In the genomic region with DNA sequence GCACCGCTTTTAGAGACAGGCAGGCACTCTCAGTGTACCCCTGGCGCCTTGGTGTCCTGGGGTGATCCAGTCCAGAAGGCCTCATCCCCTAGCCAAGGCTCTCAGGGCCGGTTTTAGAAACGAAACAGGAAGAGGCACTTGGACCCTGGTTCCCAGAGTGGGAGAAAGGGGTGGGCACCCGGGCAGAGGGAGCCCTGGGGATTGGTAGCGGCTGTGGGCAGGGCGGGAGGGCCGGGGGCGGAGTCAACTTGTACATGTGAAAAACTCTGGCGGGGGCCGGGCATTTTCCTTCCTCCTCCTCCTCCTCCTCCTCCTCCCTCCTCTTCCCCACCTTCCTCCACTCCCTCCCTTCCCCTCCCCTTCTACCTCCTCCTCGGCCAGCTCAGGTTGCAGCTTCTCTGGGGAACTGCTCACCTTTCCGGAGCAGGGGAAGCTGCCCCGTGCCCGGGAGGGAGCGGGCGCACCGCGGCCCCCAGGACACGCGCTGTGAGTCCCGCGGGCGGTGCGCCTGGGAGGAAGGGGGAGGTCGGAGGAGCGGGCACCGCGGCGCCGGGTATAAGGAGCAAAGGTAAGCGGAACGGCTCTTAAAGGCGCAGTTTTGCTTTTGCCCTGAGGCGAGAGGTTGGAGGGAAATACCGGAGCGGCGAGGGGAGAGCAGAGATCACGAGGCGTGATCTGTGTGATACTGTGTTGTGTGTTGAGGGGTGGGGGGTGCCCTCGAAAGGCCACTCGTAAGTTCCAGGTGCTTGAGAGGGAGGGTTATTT, we compare ENCODE assay signal across 1 cellular context.
A peak's percentile ranks its signal among the peaks of the same experiment; 100 is the strongest.
TF ChIP-seq lines count a peak whose summit lies in the region.

A gene (plus strand): TSS at position 359 of the 765 bp plus-strand sequence. CDS start 18,499 bp downstream, outside the sequence.

TF ChIP-seq in HEK293, 187 proteins besides CTCF, POLR2A, EP300 and RAD21 (continued from another document and continues in another):
- TF ChIP-seq KLF16 (tag by site-specific recombination; IDR thresholded peaks at IDR 0.05) (peak; percentile 55; the same call in 1 of the 2 replicates), ZNF16 (tag by site-specific recombination; IDR thresholded peaks at IDR 0.05; ENCODE audit: low read depth) (no peak), ZNF701 (tag by site-specific recombination; IDR thresholded peaks at IDR 0.05) (no peak), ZFP37 (tag by site-specific recombination; IDR thresholded peaks at IDR 0.05) (0 out of 2 replicates have a peak, but pooled peaks have one; percentile 57), EGR2 (tag by site-specific recombination; IDR thresholded peaks at IDR 0.05; ENCODE audit: low read depth) (peak; percentile 97), REPIN1 (tag by site-specific recombination; IDR thresholded peaks at IDR 0.05; ENCODE audit: low read depth) (no peak), ZNF596 (tag by site-specific recombination; IDR thresholded peaks at IDR 0.05) (no peak), IKZF3 (tag by site-specific recombination; IDR thresholded peaks at IDR 0.05) (0 out of 2 replicates have a peak, but pooled peaks have one; percentile 26), ZBTB17 (tag by site-specific recombination; IDR thresholded peaks at IDR 0.05) (peak; percentile 53; the same call in 1 of the 2 replicates), ZNF394 (tag by site-specific recombination; IDR thresholded peaks at IDR 0.05; ENCODE audit: borderline replicate concordance) (peak; percentile 25; the same call in 1 of the 2 replicates), ZBTB1 (tag by site-specific recombination; IDR thresholded peaks at IDR 0.05) (no peak), ZNF600 (tag by site-specific recombination; IDR thresholded peaks at IDR 0.05) (peak; percentile 87), FEZF1 (tag by site-specific recombination; IDR thresholded peaks at IDR 0.05) (0 out of 2 replicates have a peak, but pooled peaks have one; percentile 23), ZNF24 (tag by site-specific recombination; IDR thresholded peaks at IDR 0.05) (peak; percentile 62; the same call in 1 of the 2 replicates), ZFP69B (tag by site-specific recombination; IDR thresholded peaks at IDR 0.05) (peak; percentile 14; the same call in 1 of the 2 replicates), BCL11B (tag by site-specific recombination; IDR thresholded peaks at IDR 0.05; ENCODE audit: low read depth) (0 out of 2 replicates have a peak, but pooled peaks have one; percentile 37), ZNF157 (tag by site-specific recombination; IDR thresholded peaks at IDR 0.05) (no peak), SP2 (tag by site-specific recombination; IDR thresholded peaks at IDR 0.05) (peak; percentile 75), SP7 (tag by site-specific recombination; IDR thresholded peaks at IDR 0.05) (peak; percentile 80), ZIC2 (tag by site-specific recombination; IDR thresholded peaks at IDR 0.05) (peak; percentile 73), ZNF423 (tag by site-specific recombination; IDR thresholded peaks at IDR 0.05) (0 out of 2 replicates have a peak, but pooled peaks have one; percentile 27), ZFHX2 (tag by site-specific recombination; conservative IDR thresholded peaks at IDR 0.05) (peak; percentile 96), ZXDB (tag by site-specific recombination; IDR thresholded peaks at IDR 0.05) (peak; percentile 82), GLI4 (tag by site-specific recombination; IDR thresholded peaks at IDR 0.05) (peak; percentile 15; the same call in 1 of the 2 replicates), GLIS1 (tag by site-specific recombination; IDR thresholded peaks at IDR 0.05) (peak; percentile 88), ZNF76 (tag by site-specific recombination; IDR thresholded peaks at IDR 0.05; ENCODE audit: borderline replicate concordance, low read depth) (peak; percentile 49; the same call in 1 of the 2 replicates), TRIM28 (IDR thresholded peaks at IDR 0.05; ENCODE audit: borderline replicate concordance, low read length) (no peak), ZNF404 (tag by site-specific recombination; IDR thresholded peaks at IDR 0.05) (no peak), ZBTB20 (tag by site-specific recombination; IDR thresholded peaks at IDR 0.05) (peak; percentile 73), ZNF658 (tag by site-specific recombination; IDR thresholded peaks at IDR 0.05) (no peak), ZNF221 (tag by site-specific recombination; IDR thresholded peaks at IDR 0.05; ENCODE audit: borderline replicate concordance) (no peak), ZNF366 (tag by site-specific recombination; conservative IDR thresholded peaks at IDR 0.05) (peak; percentile 87), ZNF2 (tag by site-specific recombination; IDR thresholded peaks at IDR 0.05) (peak; percentile 71), ZNF239 (tag by site-specific recombination; IDR thresholded peaks at IDR 0.05) (0 out of 2 replicates have a peak, but pooled peaks have one; percentile 16), ZNF843 (tag by site-specific recombination; IDR thresholded peaks at IDR 0.05) (0 out of 2 replicates have a peak, but pooled peaks have one; percentile 46), ZNF514 (tag by site-specific recombination; IDR thresholded peaks at IDR 0.05) (no peak), ZNF664 (tag by site-specific recombination; IDR thresholded peaks at IDR 0.05) (no peak), ZEB2 (tag by site-specific recombination; IDR thresholded peaks at IDR 0.05) (peak; percentile 72; the same call in 1 of the 2 replicates), ZNF341 (tag by site-specific recombination; IDR thresholded peaks at IDR 0.05; ENCODE audit: low read depth) (peak; percentile 91), ZNF169 (tag by site-specific recombination; IDR thresholded peaks at IDR 0.05) (no peak), ZNF433 (tag by site-specific recombination; IDR thresholded peaks at IDR 0.05; ENCODE audit: low read depth) (no peak), OSR2 (tag by site-specific recombination; IDR thresholded peaks at IDR 0.05) (peak; percentile 43; the same call in 1 of the 2 replicates), ZNF747 (tag by site-specific recombination; IDR thresholded peaks at IDR 0.05) (no peak), ZNF311 (tag by site-specific recombination; IDR thresholded peaks at IDR 0.05; ENCODE audit: borderline replicate concordance) (no peak), WT1 (tag by site-specific recombination; IDR thresholded peaks at IDR 0.05) (peak; percentile 92), ZNF114 (tag by site-specific recombination; IDR thresholded peaks at IDR 0.05) (no peak), KLF8 (tag by site-specific recombination; IDR thresholded peaks at IDR 0.05) (peak; percentile 20; the same call in 1 of the 2 replicates), ZNF10 (tag by site-specific recombination; IDR thresholded peaks at IDR 0.05) (no peak), ZBTB8A (tag by site-specific recombination; IDR thresholded peaks at IDR 0.05) (peak; percentile 56), ZNF426 (tag by site-specific recombination; IDR thresholded peaks at IDR 0.05) (no peak)
- TF ChIP-seq, protein P1, sequence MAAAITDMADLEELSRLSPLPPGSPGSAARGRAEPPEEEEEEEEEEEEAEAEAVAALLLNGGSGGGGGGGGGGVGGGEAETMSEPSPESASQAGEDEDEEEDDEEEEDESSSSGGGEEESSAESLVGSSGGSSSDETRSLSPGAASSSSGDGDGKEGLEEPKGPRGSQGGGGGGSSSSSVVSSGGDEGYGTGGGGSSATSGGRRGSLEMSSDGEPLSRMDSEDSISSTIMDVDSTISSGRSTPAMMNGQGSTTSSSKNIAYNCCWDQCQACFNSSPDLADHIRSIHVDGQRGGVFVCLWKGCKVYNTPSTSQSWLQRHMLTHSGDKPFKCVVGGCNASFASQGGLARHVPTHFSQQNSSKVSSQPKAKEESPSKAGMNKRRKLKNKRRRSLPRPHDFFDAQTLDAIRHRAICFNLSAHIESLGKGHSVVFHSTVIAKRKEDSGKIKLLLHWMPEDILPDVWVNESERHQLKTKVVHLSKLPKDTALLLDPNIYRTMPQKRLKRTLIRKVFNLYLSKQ (tag by site-specific recombination; IDR thresholded peaks at IDR 0.05; ENCODE audit: borderline replicate concordance): no peak
- TF ChIP-seq, protein P2, sequence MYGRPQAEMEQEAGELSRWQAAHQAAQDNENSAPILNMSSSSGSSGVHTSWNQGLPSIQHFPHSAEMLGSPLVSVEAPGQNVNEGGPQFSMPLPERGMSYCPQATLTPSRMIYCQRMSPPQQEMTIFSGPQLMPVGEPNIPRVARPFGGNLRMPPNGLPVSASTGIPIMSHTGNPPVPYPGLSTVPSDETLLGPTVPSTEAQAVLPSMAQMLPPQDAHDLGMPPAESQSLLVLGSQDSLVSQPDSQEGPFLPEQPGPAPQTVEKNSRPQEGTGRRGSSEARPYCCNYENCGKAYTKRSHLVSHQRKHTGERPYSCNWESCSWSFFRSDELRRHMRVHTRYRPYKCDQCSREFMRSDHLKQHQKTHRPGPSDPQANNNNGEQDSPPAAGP (tag by site-specific recombination; IDR thresholded peaks at IDR 0.05): peak; percentile 82
- TF ChIP-seq, protein P3, sequence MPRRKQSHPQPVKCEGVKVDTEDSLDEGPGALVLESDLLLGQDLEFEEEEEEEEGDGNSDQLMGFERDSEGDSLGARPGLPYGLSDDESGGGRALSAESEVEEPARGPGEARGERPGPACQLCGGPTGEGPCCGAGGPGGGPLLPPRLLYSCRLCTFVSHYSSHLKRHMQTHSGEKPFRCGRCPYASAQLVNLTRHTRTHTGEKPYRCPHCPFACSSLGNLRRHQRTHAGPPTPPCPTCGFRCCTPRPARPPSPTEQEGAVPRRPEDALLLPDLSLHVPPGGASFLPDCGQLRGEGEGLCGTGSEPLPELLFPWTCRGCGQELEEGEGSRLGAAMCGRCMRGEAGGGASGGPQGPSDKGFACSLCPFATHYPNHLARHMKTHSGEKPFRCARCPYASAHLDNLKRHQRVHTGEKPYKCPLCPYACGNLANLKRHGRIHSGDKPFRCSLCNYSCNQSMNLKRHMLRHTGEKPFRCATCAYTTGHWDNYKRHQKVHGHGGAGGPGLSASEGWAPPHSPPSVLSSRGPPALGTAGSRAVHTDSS (tag by site-specific recombination; IDR thresholded peaks at IDR 0.05): peak; percentile 97
- TF ChIP-seq, protein P4, sequence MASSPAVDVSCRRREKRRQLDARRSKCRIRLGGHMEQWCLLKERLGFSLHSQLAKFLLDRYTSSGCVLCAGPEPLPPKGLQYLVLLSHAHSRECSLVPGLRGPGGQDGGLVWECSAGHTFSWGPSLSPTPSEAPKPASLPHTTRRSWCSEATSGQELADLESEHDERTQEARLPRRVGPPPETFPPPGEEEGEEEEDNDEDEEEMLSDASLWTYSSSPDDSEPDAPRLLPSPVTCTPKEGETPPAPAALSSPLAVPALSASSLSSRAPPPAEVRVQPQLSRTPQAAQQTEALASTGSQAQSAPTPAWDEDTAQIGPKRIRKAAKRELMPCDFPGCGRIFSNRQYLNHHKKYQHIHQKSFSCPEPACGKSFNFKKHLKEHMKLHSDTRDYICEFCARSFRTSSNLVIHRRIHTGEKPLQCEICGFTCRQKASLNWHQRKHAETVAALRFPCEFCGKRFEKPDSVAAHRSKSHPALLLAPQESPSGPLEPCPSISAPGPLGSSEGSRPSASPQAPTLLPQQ (tag by site-specific recombination; IDR thresholded peaks at IDR 0.05): peak; percentile 69; the same call in 1 of the 2 replicates
- TF ChIP-seq, protein P5, sequence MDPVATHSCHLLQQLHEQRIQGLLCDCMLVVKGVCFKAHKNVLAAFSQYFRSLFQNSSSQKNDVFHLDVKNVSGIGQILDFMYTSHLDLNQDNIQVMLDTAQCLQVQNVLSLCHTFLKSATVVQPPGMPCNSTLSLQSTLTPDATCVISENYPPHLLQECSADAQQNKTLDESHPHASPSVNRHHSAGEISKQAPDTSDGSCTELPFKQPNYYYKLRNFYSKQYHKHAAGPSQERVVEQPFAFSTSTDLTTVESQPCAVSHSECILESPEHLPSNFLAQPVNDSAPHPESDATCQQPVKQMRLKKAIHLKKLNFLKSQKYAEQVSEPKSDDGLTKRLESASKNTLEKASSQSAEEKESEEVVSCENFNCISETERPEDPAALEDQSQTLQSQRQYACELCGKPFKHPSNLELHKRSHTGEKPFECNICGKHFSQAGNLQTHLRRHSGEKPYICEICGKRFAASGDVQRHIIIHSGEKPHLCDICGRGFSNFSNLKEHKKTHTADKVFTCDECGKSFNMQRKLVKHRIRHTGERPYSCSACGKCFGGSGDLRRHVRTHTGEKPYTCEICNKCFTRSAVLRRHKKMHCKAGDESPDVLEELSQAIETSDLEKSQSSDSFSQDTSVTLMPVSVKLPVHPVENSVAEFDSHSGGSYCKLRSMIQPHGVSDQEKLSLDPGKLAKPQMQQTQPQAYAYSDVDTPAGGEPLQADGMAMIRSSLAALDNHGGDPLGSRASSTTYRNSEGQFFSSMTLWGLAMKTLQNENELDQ (tag by site-specific recombination; IDR thresholded peaks at IDR 0.05; ENCODE audit: low read depth): no peak
- TF ChIP-seq, protein P6, sequence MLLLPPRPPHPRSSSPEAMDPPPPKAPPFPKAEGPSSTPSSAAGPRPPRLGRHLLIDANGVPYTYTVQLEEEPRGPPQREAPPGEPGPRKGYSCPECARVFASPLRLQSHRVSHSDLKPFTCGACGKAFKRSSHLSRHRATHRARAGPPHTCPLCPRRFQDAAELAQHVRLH (tag by site-specific recombination; IDR thresholded peaks at IDR 0.05): 0 out of 2 replicates have a peak, but pooled peaks have one; percentile 13
- TF ChIP-seq, protein P7, sequence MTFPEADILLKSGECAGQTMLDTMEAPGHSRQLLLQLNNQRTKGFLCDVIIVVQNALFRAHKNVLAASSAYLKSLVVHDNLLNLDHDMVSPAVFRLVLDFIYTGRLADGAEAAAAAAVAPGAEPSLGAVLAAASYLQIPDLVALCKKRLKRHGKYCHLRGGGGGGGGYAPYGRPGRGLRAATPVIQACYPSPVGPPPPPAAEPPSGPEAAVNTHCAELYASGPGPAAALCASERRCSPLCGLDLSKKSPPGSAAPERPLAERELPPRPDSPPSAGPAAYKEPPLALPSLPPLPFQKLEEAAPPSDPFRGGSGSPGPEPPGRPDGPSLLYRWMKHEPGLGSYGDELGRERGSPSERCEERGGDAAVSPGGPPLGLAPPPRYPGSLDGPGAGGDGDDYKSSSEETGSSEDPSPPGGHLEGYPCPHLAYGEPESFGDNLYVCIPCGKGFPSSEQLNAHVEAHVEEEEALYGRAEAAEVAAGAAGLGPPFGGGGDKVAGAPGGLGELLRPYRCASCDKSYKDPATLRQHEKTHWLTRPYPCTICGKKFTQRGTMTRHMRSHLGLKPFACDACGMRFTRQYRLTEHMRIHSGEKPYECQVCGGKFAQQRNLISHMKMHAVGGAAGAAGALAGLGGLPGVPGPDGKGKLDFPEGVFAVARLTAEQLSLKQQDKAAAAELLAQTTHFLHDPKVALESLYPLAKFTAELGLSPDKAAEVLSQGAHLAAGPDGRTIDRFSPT (tag by site-specific recombination; IDR thresholded peaks at IDR 0.05): peak; percentile 19; the same call in 1 of the 2 replicates
- TF ChIP-seq, protein P8, sequence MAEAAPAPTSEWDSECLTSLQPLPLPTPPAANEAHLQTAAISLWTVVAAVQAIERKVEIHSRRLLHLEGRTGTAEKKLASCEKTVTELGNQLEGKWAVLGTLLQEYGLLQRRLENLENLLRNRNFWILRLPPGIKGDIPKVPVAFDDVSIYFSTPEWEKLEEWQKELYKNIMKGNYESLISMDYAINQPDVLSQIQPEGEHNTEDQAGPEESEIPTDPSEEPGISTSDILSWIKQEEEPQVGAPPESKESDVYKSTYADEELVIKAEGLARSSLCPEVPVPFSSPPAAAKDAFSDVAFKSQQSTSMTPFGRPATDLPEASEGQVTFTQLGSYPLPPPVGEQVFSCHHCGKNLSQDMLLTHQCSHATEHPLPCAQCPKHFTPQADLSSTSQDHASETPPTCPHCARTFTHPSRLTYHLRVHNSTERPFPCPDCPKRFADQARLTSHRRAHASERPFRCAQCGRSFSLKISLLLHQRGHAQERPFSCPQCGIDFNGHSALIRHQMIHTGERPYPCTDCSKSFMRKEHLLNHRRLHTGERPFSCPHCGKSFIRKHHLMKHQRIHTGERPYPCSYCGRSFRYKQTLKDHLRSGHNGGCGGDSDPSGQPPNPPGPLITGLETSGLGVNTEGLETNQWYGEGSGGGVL (tag by site-specific recombination; IDR thresholded peaks at IDR 0.05): peak; percentile 100
